20 cellular contexts compared by ENCODE assay signal in the genomic region with DNA sequence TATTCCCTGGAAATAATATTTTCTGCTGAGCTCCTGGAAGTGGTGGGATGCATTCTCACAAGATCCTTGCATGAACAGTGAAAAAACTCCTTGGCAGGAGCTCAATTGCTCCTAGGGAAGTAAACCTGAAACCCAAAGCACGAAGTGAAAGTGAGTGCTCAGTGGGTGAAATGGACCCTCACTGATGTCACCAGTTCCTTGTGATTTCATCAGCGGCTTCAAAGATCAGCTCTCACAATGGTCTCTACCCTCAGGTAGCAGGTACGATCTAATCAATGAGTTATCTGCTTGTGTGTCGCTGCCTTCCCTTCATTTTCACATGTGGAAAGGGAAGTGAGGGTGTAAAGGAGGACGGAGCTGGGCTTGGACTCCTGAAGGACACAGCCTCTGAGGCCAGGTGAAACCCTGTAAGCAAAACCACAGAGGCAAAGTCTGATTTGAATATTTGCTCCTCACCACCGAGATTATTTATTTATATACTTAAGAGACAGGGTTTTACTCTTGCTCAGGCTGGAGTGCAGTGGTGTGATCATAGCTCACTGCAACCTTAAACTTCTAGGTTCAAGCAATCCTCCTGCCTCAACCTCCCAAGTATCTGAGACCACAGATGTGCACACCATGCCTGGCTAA.
DNase-seq lines count a peak whose midpoint lies in the region; ATAC-seq and TF ChIP-seq lines count a peak whose summit lies in the region.
"Had no signal": no experiment of that assay in that cellular context is flagged by ENCODE, and none has a peak within 500 bp of the region (broad histone marks: within the 10 kb centered on the region; RNA-seq: fewer than 3 reads in every experiment).

No MANE protein-coding gene starts in this region.

- H3K4me1 Mint-ChIP-seq in IgD-negative memory B cell = peaks cover 2 to 6% (median 2%) of the 10 kb centered on the region in 3 donors
- no peaks in the 10 kb centered on the region for H3K4me1 Mint-ChIP-seq in activated CD4-positive, alpha-beta memory T cell treated with anti-CD3 and anti-CD28 coated beads, Interleukin-2, amount 10 ng/mL, durations not matched to agents 7 days and 5 days
- H3K4me1 Mint-ChIP-seq: activated CD4-positive, alpha-beta T cell treated with anti-CD3 and anti-CD28 coated beads, Interleukin-2, amount 10 ng/mL, durations not matched to agents 24 days and 14 days; stimulated activated effector memory CD8-positive, alpha-beta T cell treated with anti-CD3 and anti-CD28 coated beads, Interleukin-12 subunit alpha, Interleukin-12 subunit beta, amount 100 ng/mL, for 72 hours had no signal

- TF ChIP-seq EP300 in esophagus muscularis mucosa (IDR thresholded peaks at IDR 0.05) = no peak

- peaks cover 0 to 2% (median 0%) of the 10 kb centered on the region in 3 donors for H3K9me3 Mint-ChIP-seq in IgD-negative memory B cell
- H3K9me3 Mint-ChIP-seq in activated CD4-positive, alpha-beta memory T cell treated with anti-CD3 and anti-CD28 coated beads, Interleukin-2, amount 10 ng/mL, durations not matched to agents 7 days and 5 days = no peaks in the 10 kb centered on the region
- H3K9me3 Mint-ChIP-seq: activated CD4-positive, alpha-beta T cell treated with anti-CD3 and anti-CD28 coated beads, Interleukin-2, amount 10 ng/mL, durations not matched to agents 24 days and 14 days; activated T-cell treated with anti-CD3 and anti-CD28 coated beads, Interleukin-2, amount 50 U/mL, for 24 hours; CD4-positive, alpha-beta T cell; stimulated activated effector memory CD8-positive, alpha-beta T cell treated with anti-CD3 and anti-CD28 coated beads, Interleukin-12 subunit alpha, Interleukin-12 subunit beta, amount 100 ng/mL, for 72 hours had no signal

- DNase-seq in GM06990 (ENCODE audit: extremely low read depth, insufficient read length) = peak; percentile 57
- DNase-seq in esophagus muscularis mucosa (ENCODE audit: extremely low spot score) = no peak
- DNase-seq in activated CD4-positive, alpha-beta memory T cell treated with anti-CD3 and anti-CD28 coated beads, Interleukin-2, amount 10 ng/mL, durations not matched to agents 7 days and 5 days = no peak
- no peak for DNase-seq in mucosa of gallbladder (ENCODE audit: low spot score)
- DNase-seq in lower leg skin (ENCODE audit: low spot score in 2 of 2) = no peak
- DNase-seq: activated CD4-positive, alpha-beta T cell treated with anti-CD3 and anti-CD28 coated beads, Interleukin-2, amount 10 ng/mL, durations not matched to agents 24 days and 14 days; activated T-cell treated with anti-CD3 and anti-CD28 coated beads, Interleukin-2, amount 50 U/mL, for 24 hours; CD4-positive, alpha-beta T cell; EL; mammary epithelial cell; MG63; NCI-H2171; SHP77; stimulated activated CD4-positive, alpha-beta T cell treated with anti-CD3 and anti-CD28 coated beads, Interleukin-4, amount 100 ng/mL, for 4 hours had no signal

- H3K36me3 Mint-ChIP-seq in IgD-negative memory B cell = no peaks in the 10 kb centered on the region
- H3K36me3 Mint-ChIP-seq in activated CD4-positive, alpha-beta memory T cell treated with anti-CD3 and anti-CD28 coated beads, Interleukin-2, amount 10 ng/mL, durations not matched to agents 7 days and 5 days (ENCODE audit: low read depth) = no peaks in the 10 kb centered on the region
- H3K36me3 Mint-ChIP-seq: neural progenitor cell; stimulated activated effector memory CD8-positive, alpha-beta T cell treated with anti-CD3 and anti-CD28 coated beads, Interleukin-12 subunit alpha, Interleukin-12 subunit beta, amount 100 ng/mL, for 72 hours had no signal

- TF ChIP-seq POLR2A in esophagus muscularis mucosa (IDR thresholded peaks at IDR 0.05; ENCODE audit: low read depth) (no peak), lower leg skin (IDR thresholded peaks at IDR 0.05) (no peak)

- H3K9me3 ChIP-seq in esophagus muscularis mucosa = no peaks in the 10 kb centered on the region
- H3K9me3 ChIP-seq: gastroesophageal sphincter, MG63 had no signal

- POLR2A ChIA-PET in activated CD4-positive, alpha-beta memory T cell treated with anti-CD3 and anti-CD28 coated beads, Interleukin-2, amount 10 ng/mL, durations not matched to agents 7 days and 5 days (lab: Charles Lee) = no interaction called here

- H3K27me3 ChIP-seq in GM06990 (replicated peaks; ENCODE audit: control insufficient read depth, insufficient read depth, low read length) (no peaks in the 10 kb centered on the region), esophagus muscularis mucosa (no peaks in the 10 kb centered on the region)
- H3K27me3 ChIP-seq: MG63, neural progenitor cell had no signal

- intact Hi-C loops in esophagus muscularis mucosa (cut with DNase I) (no loop called here), lower leg skin (cut with DNase I; ENCODE audit: low total_unique reads) (no loop called here)

- no peak overlapping the region for H3K27ac ChIP-seq in esophagus muscularis mucosa (replicated peaks in 1 of 4)
- H3K27ac ChIP-seq: gastroesophageal sphincter, neural progenitor cell had no signal

- peak overlapping the region in 1 of 3 donors; percentile 19 for H3K27ac Mint-ChIP-seq in IgD-negative memory B cell
- no peak overlapping the region for H3K27ac Mint-ChIP-seq in activated CD4-positive, alpha-beta memory T cell treated with anti-CD3 and anti-CD28 coated beads, Interleukin-2, amount 10 ng/mL, durations not matched to agents 7 days and 5 days
- H3K27ac Mint-ChIP-seq: activated CD4-positive, alpha-beta T cell treated with anti-CD3 and anti-CD28 coated beads, Interleukin-2, amount 10 ng/mL, durations not matched to agents 24 days and 14 days; activated T-cell treated with anti-CD3 and anti-CD28 coated beads, Interleukin-2, amount 50 U/mL, for 24 hours; CD4-positive, alpha-beta T cell; neural progenitor cell; stimulated activated effector memory CD8-positive, alpha-beta T cell treated with anti-CD3 and anti-CD28 coated beads, Interleukin-12 subunit alpha, Interleukin-12 subunit beta, amount 100 ng/mL, for 72 hours had no signal

- no peaks in the 10 kb centered on the region for H3K4me1 ChIP-seq in esophagus muscularis mucosa
- H3K4me1 ChIP-seq: gastroesophageal sphincter, neural progenitor cell had no signal

- ATAC-seq in GM19328 (IDR thresholded peaks at IDR 0.05; ENCODE audit: unreplicated experiment) (peak; percentile 72), HG02870 (IDR thresholded peaks at IDR 0.05; ENCODE audit: unreplicated experiment) (peak; percentile 87)
- ATAC-seq: gastroesophageal sphincter; stimulated activated effector memory CD8-positive, alpha-beta T cell treated with anti-CD3 and anti-CD28 coated beads, Interleukin-12 subunit alpha, Interleukin-12 subunit beta, amount 100 ng/mL, for 72 hours had no signal

- H3K36me3 ChIP-seq in GM06990 (ENCODE audit: control insufficient read depth, insufficient read depth, low read length) = no peaks in the 10 kb centered on the region
- no peaks in the 10 kb centered on the region for H3K36me3 ChIP-seq in esophagus muscularis mucosa
- H3K36me3 ChIP-seq: gastroesophageal sphincter, MG63, neural progenitor cell had no signal

- CTCF ChIA-PET in activated CD4-positive, alpha-beta memory T cell treated with anti-CD3 and anti-CD28 coated beads, Interleukin-2, amount 10 ng/mL, durations not matched to agents 7 days and 5 days (lab: Charles Lee) = no interaction called here

- H3K4me3 ChIP-seq in GM06990 (replicated peaks; ENCODE audit: low read depth, low read length) = no peak overlapping the region
- no peak overlapping the region for H3K4me3 ChIP-seq in esophagus muscularis mucosa
- no peak overlapping the region for H3K4me3 ChIP-seq in lower leg skin (ENCODE audit: low read depth, poor library complexity, severe bottlenecking)
- H3K4me3 ChIP-seq: gastroesophageal sphincter, MG63, neural progenitor cell had no signal

- WGBS in esophagus muscularis mucosa = 84% methylated on average over 6 of the region's 6 CpGs
- 84 to 85% methylated on average over 6 of the region's 6 CpGs for WGBS in lower leg skin, 2 donors

- H3K4me3 Mint-ChIP-seq in IgD-negative memory B cell = peak overlapping the region in 3 of 4 donors; percentile 11 to 50 (median 37)
- H3K4me3 Mint-ChIP-seq in activated CD4-positive, alpha-beta memory T cell treated with anti-CD3 and anti-CD28 coated beads, Interleukin-2, amount 10 ng/mL, durations not matched to agents 7 days and 5 days = no peak overlapping the region
- H3K4me3 Mint-ChIP-seq: activated CD4-positive, alpha-beta T cell treated with anti-CD3 and anti-CD28 coated beads, Interleukin-2, amount 10 ng/mL, durations not matched to agents 24 days and 14 days; activated T-cell treated with anti-CD3 and anti-CD28 coated beads, Interleukin-2, amount 50 U/mL, for 24 hours; CD4-positive, alpha-beta T cell; neural progenitor cell; stimulated activated effector memory CD8-positive, alpha-beta T cell treated with anti-CD3 and anti-CD28 coated beads, Interleukin-12 subunit alpha, Interleukin-12 subunit beta, amount 100 ng/mL, for 72 hours had no signal

- TF ChIP-seq CTCF in GM06990 (IDR thresholded peaks at IDR 0.05; ENCODE audit: insufficient read depth, low read length, poor library complexity, severe bottlenecking) (no peak), esophagus muscularis mucosa (IDR thresholded peaks at IDR 0.05) (no peak), lower leg skin (IDR thresholded peaks at IDR 0.05) (no peak)

- H3K27me3 Mint-ChIP-seq in IgD-negative memory B cell = peaks cover 1% of the 10 kb centered on the region
- no peaks in the 10 kb centered on the region for H3K27me3 Mint-ChIP-seq in activated CD4-positive, alpha-beta memory T cell treated with anti-CD3 and anti-CD28 coated beads, Interleukin-2, amount 10 ng/mL, durations not matched to agents 7 days and 5 days
- H3K27me3 Mint-ChIP-seq: activated CD4-positive, alpha-beta T cell treated with anti-CD3 and anti-CD28 coated beads, Interleukin-2, amount 10 ng/mL, durations not matched to agents 24 days and 14 days had no signal
